In the genomic region with DNA sequence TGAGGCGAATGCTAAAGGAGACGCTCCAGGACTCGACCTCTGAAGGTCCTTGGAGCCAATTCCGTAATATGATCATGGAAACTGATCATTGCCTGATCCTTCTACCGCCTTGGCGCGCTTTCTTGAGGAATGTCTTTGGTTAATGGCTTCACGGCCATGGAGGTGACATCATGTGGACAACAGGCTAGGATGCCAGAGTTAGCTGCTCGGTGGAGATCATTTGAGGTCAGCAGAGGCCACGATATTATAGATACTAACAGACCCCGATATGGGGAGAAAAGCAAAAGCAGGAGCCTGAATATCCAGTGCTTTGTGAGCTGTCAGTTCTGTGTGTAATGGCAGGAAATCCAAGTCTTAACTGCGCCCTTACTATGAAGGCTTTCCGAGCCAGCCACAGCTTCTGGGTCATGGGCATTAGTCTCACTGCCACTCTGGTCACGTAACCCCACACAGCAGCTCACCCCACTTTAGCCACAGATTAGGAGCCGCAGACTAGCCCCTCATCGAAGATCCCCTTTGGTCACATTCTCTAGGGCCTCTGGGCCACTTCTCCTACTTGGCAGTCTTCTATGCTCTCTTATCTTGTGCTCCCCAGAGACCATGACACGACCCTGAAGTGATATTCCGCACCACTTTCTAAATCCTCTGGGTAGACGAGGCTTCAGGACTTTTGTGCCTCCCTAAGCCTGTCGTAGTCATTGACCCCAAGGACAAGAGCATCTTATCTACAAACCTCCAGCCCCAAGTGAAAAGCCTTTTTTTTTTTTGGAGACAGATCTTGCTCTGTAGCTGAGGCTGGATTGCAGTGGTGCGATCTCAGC, we compare ENCODE assay signal across 9 cellular contexts. TPM values are rescaled to one million over a fixed set of nuclear protein-coding genes. Genes with fewer than 3 reads are reported as not detected.
DNase-seq lines count a peak whose midpoint lies in the region; ATAC-seq, FAIRE-seq and TF ChIP-seq lines count a peak whose summit lies in the region.
"Had no signal": no experiment of that assay in that cellular context is flagged by ENCODE, and none has a peak within 500 bp of the region (broad histone marks: within the 10 kb centered on the region; RNA-seq: fewer than 3 reads in every experiment).

No MANE protein-coding gene starts in this region.

- H3K36me3 ChIP-seq in A673 (ENCODE audit: insufficient read depth, low read length, poor library complexity, severe bottlenecking) (peaks cover 15% of the 10 kb centered on the region), kidney (ENCODE audit: control insufficient read depth in 1 of 2, insufficient read depth in 2 of 2, low read length in 2 of 2) (peaks cover 4 to 9% of the 10 kb centered on the region in 2 donors), thoracic aorta (no peaks in the 10 kb centered on the region)

- WGBS in lower leg skin, 2 donors, result 36 to 39% methylated on average over 21 of the region's 21 CpGs

- DNase-seq in A673 (ENCODE audit: low spot score) (no peak), astrocyte of the cerebellum (ENCODE audit: low read depth) (no peak), kidney (no peak), thoracic aorta (ENCODE audit: low spot score) (peak; percentile 13), lower leg skin (ENCODE audit: low spot score in 2 of 2) (no peak), midbrain (lab: John Stamatoyannopoulos, UW) (no peak), CD1c-positive myeloid dendritic cell (ENCODE audit: extremely low spot score) (no peak)

- TSS peak; percentile 84 for BruUV-seq in A673 (replicated peaks; lab: Mats Ljungman, UMichigan)

- H3K27ac ChIP-seq in A673 (ENCODE audit: low read depth, low read length, poor library complexity, severe bottlenecking), result peak overlapping the region; percentile 86
- H3K27ac ChIP-seq in kidney (ENCODE audit: low read depth in 2 of 2, low read length in 2 of 2), result peak overlapping the region; percentile 91 to 97
- peak overlapping the region; percentile 84 to 87 for H3K27ac ChIP-seq in thoracic aorta

- H3K27me3 ChIP-seq in A673 (replicated peaks; ENCODE audit: insufficient read depth, low read depth, low read length, poor library complexity), result no peaks in the 10 kb centered on the region
- no peaks in the 10 kb centered on the region for H3K27me3 ChIP-seq in thoracic aorta (replicated peaks; ENCODE audit: insufficient read depth)

- POLR2A ChIA-PET in A673 (lab: Charles Lee; ENCODE audit: low non-redundant PET), result interaction anchor here (0.7 kb wide), 1 partner anchor 927 kb away, joined by 3 read pairs; no protein-coding TSS in a partner anchor

- H3K4me1 ChIP-seq in A673 (ENCODE audit: insufficient read depth, low read length, poor library complexity, severe bottlenecking) (peaks cover 28% of the 10 kb centered on the region), kidney (ENCODE audit: control insufficient read depth in 1 of 2, insufficient read depth in 1 of 2, low read depth in 1 of 2, low read length in 2 of 2) (peaks cover 19 to 37% of the 10 kb centered on the region in 2 donors), thoracic aorta (ENCODE audit: control insufficient read depth in 1 of 2, low read depth in 2 of 2) (peaks cover 18 to 49% of the 10 kb centered on the region in 2 donors)

- TF ChIP-seq CTCF in A673 (conservative IDR thresholded peaks at IDR 0.05; ENCODE audit: low read depth, low read length) (no peak), astrocyte of the cerebellum (IDR thresholded peaks at IDR 0.05; ENCODE audit: low read depth, low read length, missing control alignments) (no peak), kidney (IDR thresholded peaks at IDR 0.05; ENCODE audit: borderline replicate concordance, extremely low read depth, insufficient read depth) (no peak), thoracic aorta (IDR thresholded peaks at IDR 0.05) (no peak), lower leg skin (IDR thresholded peaks at IDR 0.05) (no peak)

- no peak for FAIRE-seq in kidney (lab: Jason Lieb, UNC)
- FAIRE-seq: islet of Langerhans had no signal

- H3K9me3 ChIP-seq in A673 (ENCODE audit: low read depth, low read length, poor library complexity, severe bottlenecking) (no peaks in the 10 kb centered on the region), kidney (ENCODE audit: control insufficient read depth in 1 of 2, low read length in 2 of 2) (no peaks in the 10 kb centered on the region), thoracic aorta (no peaks in the 10 kb centered on the region)

- H3K4me3 ChIP-seq in A673 (ENCODE audit: low read depth, low read length, poor library complexity, severe bottlenecking) (peak overlapping the region; percentile 90), astrocyte of the cerebellum (ENCODE audit: low read depth, low read length) (peak overlapping the region; percentile 94), kidney (ENCODE audit: low read length in 2 of 2) (peak overlapping the region; percentile 86 to 95), thoracic aorta (peak overlapping the region; percentile 75), lower leg skin (ENCODE audit: low read depth, poor library complexity, severe bottlenecking) (no peak overlapping the region)

- ATAC-seq in HG03457 (IDR thresholded peaks at IDR 0.05; ENCODE audit: unreplicated experiment) (peak; percentile 0), thoracic aorta (ENCODE audit: insufficient number of reproducible peaks, low FRiP score, low read depth) (peak; percentile 66)

- in situ Hi-C loops in astrocyte of the cerebellum (cut with HindIII; ENCODE audit: low sequenced_read_pairs), result no loop called here

- H3K9ac ChIP-seq in kidney (ENCODE audit: low read length in 2 of 2), result peak overlapping the region; percentile 57 to 75

- CTCF ChIA-PET in A673 (lab: Charles Lee), result interaction anchor here (0.6 kb wide), 1 partner anchor 164 kb away, joined by 3 read pairs; no protein-coding TSS in a partner anchor

- intact Hi-C loops in A673 (cut with micrococcal nuclease; ENCODE audit: unreplicated experiment) (no loop called here), kidney (cut with DNase I) (no loop called here), lower leg skin (cut with DNase I; ENCODE audit: low total_unique reads) (no loop called here)

- TF ChIP-seq POLR2A in lower leg skin (IDR thresholded peaks at IDR 0.05), result no peak

RNA-seq across cellular contexts. Expression of gene CS, which starts 0.7 kb away (rescaled TPM):
- total RNA-seq in A673 (2021), result 412 and 448 TPM in 2 replicates
- 166 TPM for total RNA-seq in kidney
- polyA plus RNA-seq in kidney (ENCODE audit: insufficient read depth, low read depth, low replicate concordance), result 105 TPM
- 100 to 1,000 TPM; 120 to 143 TPM for total RNA-seq in thoracic aorta
- 100 to 1,000 TPM; 118 to 156 (median 150) TPM for total RNA-seq in lower leg skin

RNA-seq across cellular contexts. Expression of gene CNPY2, which starts 14.9 kb away (rescaled TPM):
- 162 and 166 TPM in 2 replicates for total RNA-seq in A673 (2021)
- 112 TPM for total RNA-seq in kidney
- polyA plus RNA-seq in kidney (ENCODE audit: insufficient read depth, low read depth, low replicate concordance), result 156 TPM
- total RNA-seq in thoracic aorta, result 10 to 100 TPM; 72.0 to 85.1 TPM
- total RNA-seq in lower leg skin, result 10 to 100 TPM; 23.3 to 40.9 (median 37.7) TPM

RNA-seq across cellular contexts. Expression of gene PAN2, which starts 32.9 kb away (rescaled TPM):
- total RNA-seq in A673 (2021) (46.3 and 64.9 TPM in 2 replicates), kidney (83.0 TPM), thoracic aorta (10 to 100 TPM; 39.8 to 42.7 TPM), lower leg skin (10 to 100 TPM; 24.2 to 60.1 (median 28.9) TPM)
- polyA plus RNA-seq in kidney (ENCODE audit: insufficient read depth, low read depth, low replicate concordance), result 27.1 TPM

RNA-seq across cellular contexts. Expression of gene COQ10A, which starts 34.1 kb away (rescaled TPM):
- total RNA-seq in A673 (2021), result 13.6 and 17.0 TPM in 2 replicates
- 14.5 TPM for total RNA-seq in kidney
- polyA plus RNA-seq in kidney (ENCODE audit: insufficient read depth, low read depth, low replicate concordance), result 30.0 TPM
- total RNA-seq in thoracic aorta, result 10 to 100 TPM; 14.6 to 26.3 TPM
- 10 to 100 TPM in 1 of 4 donors, 1 to 10 TPM in 3; 2.8 to 11.0 (median 5.8) TPM for total RNA-seq in lower leg skin

RNA-seq across cellular contexts. Expression of gene IL23A, which starts 37.8 kb away (rescaled TPM):
- total RNA-seq in A673 (2021), result not detected in 2 replicates
- total RNA-seq in kidney, result 0.88 TPM
- not detected for polyA plus RNA-seq in kidney (ENCODE audit: insufficient read depth, low read depth, low replicate concordance)
- not detected for total RNA-seq in thoracic aorta
- under 1 TPM in 1 of 4 donors, not detected in 3; 0.45 TPM for total RNA-seq in lower leg skin
